In genomic region chr4:40228497-40229365, GRCh38 we compare ENCODE assay signal across 8 cellular contexts. TPM values are rescaled to one million over a fixed set of nuclear protein-coding genes. Genes with fewer than 3 reads are reported as not detected.
DNase-seq lines count a peak whose midpoint lies in the region; ATAC-seq and TF ChIP-seq lines count a peak whose summit lies in the region.

No MANE protein-coding gene starts in this region.

- peak; percentile 37 for ATAC-seq in HG02623 (IDR thresholded peaks at IDR 0.05; ENCODE audit: unreplicated experiment)
- no peak for ATAC-seq in lower lobe of right lung
- ATAC-seq in HG03457 (IDR thresholded peaks at IDR 0.05; ENCODE audit: unreplicated experiment): no peak

- no peaks in the 10 kb centered on the region for H3K9me3 Mint-ChIP-seq in activated naive CD4-positive, alpha-beta T cell treated with anti-CD3 and anti-CD28 coated beads for 36 hours
- no peaks in the 10 kb centered on the region for H3K9me3 Mint-ChIP-seq in T-helper 2 cell treated with Interferon-gamma antibody and Interleukin-4, amounts not matched to agents 5 μg/mL and 100 μg/mL, for 36 hours

- H3K27me3 Mint-ChIP-seq in activated naive CD4-positive, alpha-beta T cell treated with anti-CD3 and anti-CD28 coated beads for 36 hours (ENCODE audit: low read depth): no peaks in the 10 kb centered on the region
- no peaks in the 10 kb centered on the region for H3K27me3 Mint-ChIP-seq in T-helper 2 cell treated with Interferon-gamma antibody and Interleukin-4, amounts not matched to agents 5 μg/mL and 100 μg/mL, for 36 hours (ENCODE audit: low read depth)

- peaks cover 56% of the 10 kb centered on the region for H3K36me3 Mint-ChIP-seq in activated naive CD4-positive, alpha-beta T cell treated with anti-CD3 and anti-CD28 coated beads for 36 hours (ENCODE audit: low read depth)
- peaks cover 74% of the 10 kb centered on the region for H3K36me3 Mint-ChIP-seq in T-helper 2 cell treated with Interferon-gamma antibody and Interleukin-4, amounts not matched to agents 5 μg/mL and 100 μg/mL, for 36 hours (ENCODE audit: low read depth)

- no peaks in the 10 kb centered on the region for H3K4me1 ChIP-seq in lower lobe of right lung

- H3K27ac Mint-ChIP-seq in activated naive CD4-positive, alpha-beta T cell treated with anti-CD3 and anti-CD28 coated beads for 36 hours: peak overlapping the region; percentile 85
- H3K27ac Mint-ChIP-seq in T-helper 2 cell treated with Interferon-gamma antibody and Interleukin-4, amounts not matched to agents 5 μg/mL and 100 μg/mL, for 36 hours: peak overlapping the region; percentile 80

- H3K4me3 ChIP-seq in lower lobe of right lung: no peak overlapping the region

- peaks cover 94% of the 10 kb centered on the region for H3K4me1 Mint-ChIP-seq in activated naive CD4-positive, alpha-beta T cell treated with anti-CD3 and anti-CD28 coated beads for 36 hours (ENCODE audit: low read depth)
- peaks cover 64% of the 10 kb centered on the region for H3K4me1 Mint-ChIP-seq in T-helper 2 cell treated with Interferon-gamma antibody and Interleukin-4, amounts not matched to agents 5 μg/mL and 100 μg/mL, for 36 hours (ENCODE audit: low read depth)

- H3K27me3 ChIP-seq in lower lobe of right lung (ENCODE audit: low read depth): no peaks in the 10 kb centered on the region

- H3K27ac ChIP-seq in lower lobe of right lung: no peak overlapping the region

- peak; percentile 25 for TF ChIP-seq CTCF in lower lobe of right lung (IDR thresholded peaks at IDR 0.05)

- intact Hi-C loops in activated naive CD4-positive, alpha-beta T cell treated with anti-CD3 and anti-CD28 coated beads for 36 hours (cut with micrococcal nuclease): loop anchor here (1.0 to 5.0 kb wide), 3 partner anchors 23 to 80 kb away; no protein-coding TSS in a partner anchor
- intact Hi-C loops in lower lobe of right lung (cut with DNase I): no loop called here

- H3K9me3 ChIP-seq in lower lobe of right lung: no peaks in the 10 kb centered on the region

- peak; percentile 24 for DNase-seq in activated naive CD4-positive, alpha-beta T cell treated with anti-CD3 and anti-CD28 coated beads for 36 hours
- DNase-seq in activated naive CD4-positive, alpha-beta T cell treated with Interleukin-2 at 50 U/mL for 16 hours: no peak
- peak; percentile 56 for DNase-seq in T-helper 2 cell treated with Interferon-gamma antibody and Interleukin-4, amounts not matched to agents 5 μg/mL and 100 μg/mL, for 36 hours (ENCODE audit: low spot score)
- DNase-seq in lower lobe of right lung: no peak
- DNase-seq in NCI-H2029 treated with DMSO at 0.1 percent for 48 hours (lab: John Stamatoyannopoulos, UW): no peak
- DNase-seq in NCI-H748 (lab: John Stamatoyannopoulos, UW; ENCODE audit: unreplicated experiment): no peak

- H3K4me3 Mint-ChIP-seq in activated naive CD4-positive, alpha-beta T cell treated with anti-CD3 and anti-CD28 coated beads for 36 hours: peak overlapping the region; percentile 53
- H3K4me3 Mint-ChIP-seq in T-helper 2 cell treated with Interferon-gamma antibody and Interleukin-4, amounts not matched to agents 5 μg/mL and 100 μg/mL, for 36 hours: peak overlapping the region; percentile 80

- H3K36me3 ChIP-seq in lower lobe of right lung: no peaks in the 10 kb centered on the region

- CTCF ChIA-PET in activated naive CD4-positive, alpha-beta T cell treated with anti-CD3 and anti-CD28 coated beads for 36 hours (lab: Charles Lee): interaction anchor here (0.8 to 5.6 kb wide), 14 partner anchors 9 to 173 kb away, joined by 3 to 36 read pairs (median 4); no protein-coding TSS in a partner anchor

RNA-seq across cellular contexts. Expression of gene RHOH, which starts 31.9 kb away (rescaled TPM):
- 10 to 100 TPM; 87.5 to 92.7 TPM for total RNA-seq in activated naive CD4-positive, alpha-beta T cell treated with anti-CD3 and anti-CD28 coated beads for 36 hours
- 9.2 TPM for total RNA-seq in lower lobe of right lung

Comparison
In these comparisons a context has a peak if more than half of its experiments do, and no peak if none do; other contexts are left out.
1. DNase-seq: peak in activated naive CD4-positive, alpha-beta T cell treated with anti-CD3 and anti-CD28 coated beads for 36 hours (single experiment) and T-helper 2 cell treated with Interferon-gamma antibody and Interleukin-4, amounts not matched to agents 5 μg/mL and 100 μg/mL, for 36 hours (single experiment); none in activated naive CD4-positive, alpha-beta T cell treated with Interleukin-2 at 50 U/mL for 16 hours (single experiment), lower lobe of right lung (single experiment), NCI-H2029 treated with DMSO at 0.1 percent for 48 hours (single experiment) and NCI-H748 (single experiment).